15 cellular contexts compared by ENCODE assay signal in the genomic region with DNA sequence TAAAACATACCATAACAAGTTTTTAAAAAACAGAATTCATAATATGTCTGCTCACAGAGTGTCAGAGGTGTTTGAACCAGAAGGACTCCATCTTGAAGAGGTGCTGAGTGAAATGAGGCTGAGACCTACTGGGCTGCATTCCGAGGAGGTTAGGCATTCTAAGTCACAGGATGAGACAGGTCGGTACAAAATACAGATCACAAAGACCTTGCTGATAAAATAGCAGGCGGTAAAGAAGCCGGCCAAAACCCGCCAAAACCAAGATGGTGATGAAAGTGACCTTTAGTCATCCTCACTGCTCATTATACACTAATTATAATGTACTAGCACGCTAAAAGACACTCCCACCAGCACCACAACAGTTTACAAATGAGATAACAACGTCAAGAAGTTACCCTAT.
DNase-seq lines count a peak whose midpoint lies in the region; ATAC-seq, FAIRE-seq and TF ChIP-seq lines count a peak whose summit lies in the region.
"Had no signal": no experiment of that assay in that cellular context is flagged by ENCODE, and none has a peak within 500 bp of the region (broad histone marks: within the 10 kb centered on the region; RNA-seq: fewer than 3 reads in every experiment).

No MANE protein-coding gene starts in this region.

- peak; percentile 41 for ATAC-seq in esophagus mucosa
- no peak for ATAC-seq in GM21515 (IDR thresholded peaks at IDR 0.05; ENCODE audit: unreplicated experiment)
- ATAC-seq in HG02678 (IDR thresholded peaks at IDR 0.05; ENCODE audit: unreplicated experiment): no peak
- no peak for ATAC-seq in body of pancreas

- H3K4me1 ChIP-seq in kidney (ENCODE audit: control insufficient read depth in 1 of 2, insufficient read depth in 1 of 2, low read depth in 1 of 2, low read length in 2 of 2) (no peaks in the 10 kb centered on the region), body of pancreas (no peaks in the 10 kb centered on the region)
- H3K4me1 ChIP-seq: BLaER1 treated with 17β-estradiol and CSF1 and Interleukin-3, amounts not matched to agents 10 nM and 100 nM had no signal

- H3K27me3 ChIP-seq in body of pancreas: no peaks in the 10 kb centered on the region
- H3K27me3 ChIP-seq: BLaER1 treated with 17β-estradiol and CSF1 and Interleukin-3, amounts not matched to agents 10 nM and 100 nM had no signal

- POLR2A ChIA-PET in RWPE1 (lab: Yijun Ruan, JAX; ENCODE audit: low non-redundant PET): no interaction called here

- H3K4me3 ChIP-seq in kidney (ENCODE audit: low read length in 2 of 2) (no peak overlapping the region), body of pancreas (no peak overlapping the region)
- H3K4me3 ChIP-seq: BLaER1 treated with 17β-estradiol and CSF1 and Interleukin-3, amounts not matched to agents 10 nM and 100 nM had no signal

- WGBS in body of pancreas, 2 donors: 86 to 93% methylated on average over 7 of the region's 7 CpGs

- H3K9me3 ChIP-seq in kidney (ENCODE audit: control insufficient read depth in 1 of 2, low read length in 2 of 2) (no peaks in the 10 kb centered on the region), body of pancreas (no peaks in the 10 kb centered on the region)

- H3K36me3 ChIP-seq in kidney (ENCODE audit: control insufficient read depth in 1 of 2, insufficient read depth in 2 of 2, low read length in 2 of 2): no peaks in the 10 kb centered on the region
- H3K36me3 ChIP-seq in body of pancreas (replicated peaks in 1 of 2; ENCODE audit: insufficient read depth in 1 of 2, low read depth in 2 of 2): no peaks in the 10 kb centered on the region

- DNase-seq in ELF-1 (ENCODE audit: low read depth, low spot score): peak; percentile 20
- peak; percentile 35 for DNase-seq in RWPE1 (ENCODE audit: low spot score)
- DNase-seq in kidney: peak; percentile 32
- DNase-seq in posterior vena cava (ENCODE audit: low spot score): no peak
- DNase-seq in body of pancreas: no peak
- DNase-seq: 8988T; CD4-positive, CD25-positive, alpha-beta regulatory T cell; DMS53; HCEC 1CT; HFFc6 had no signal

- CTCF ChIA-PET in RWPE1 (lab: Yijun Ruan, JAX): no interaction called here

- TF ChIP-seq CTCF in RWPE1 (conservative IDR thresholded peaks at IDR 0.05; ENCODE audit: low read depth) (no peak), kidney (IDR thresholded peaks at IDR 0.05; ENCODE audit: borderline replicate concordance, extremely low read depth, insufficient read depth) (no peak), body of pancreas (IDR thresholded peaks at IDR 0.05) (no peak)

- H3K27ac ChIP-seq in RWPE1: no peak overlapping the region
- no peak overlapping the region for H3K27ac ChIP-seq in kidney (ENCODE audit: low read depth in 2 of 2, low read length in 2 of 2)
- no peak overlapping the region for H3K27ac ChIP-seq in body of pancreas
- H3K27ac ChIP-seq: BLaER1 treated with 17β-estradiol and CSF1 and Interleukin-3, amounts not matched to agents 10 nM and 100 nM had no signal

- no peak for FAIRE-seq in kidney (lab: Jason Lieb, UNC)
- FAIRE-seq: GM18507 had no signal

- intact Hi-C loops in kidney (cut with DNase I): no loop called here
- intact Hi-C loops in posterior vena cava (cut with DNase I): loop anchor here in 1 of 2 donors (5.0 kb wide), 1 partner anchor 963 kb away; no protein-coding TSS in a partner anchor
- intact Hi-C loops in body of pancreas (cut with DNase I): no loop called here

- no peak overlapping the region for H3K9ac ChIP-seq in kidney (ENCODE audit: low read length in 2 of 2)
- H3K9ac ChIP-seq: BLaER1 treated with 17β-estradiol and CSF1 and Interleukin-3, amounts not matched to agents 10 nM and 100 nM had no signal

- TF ChIP-seq POLR2A in body of pancreas (IDR thresholded peaks at IDR 0.05): no peak

Comparison
In these comparisons a context has a peak if more than half of its experiments do, and no peak if none do; other contexts are left out.
1. DNase-seq: peak in ELF-1 (single experiment), RWPE1 (single experiment) and kidney (single experiment); none in posterior vena cava (single experiment) and body of pancreas (0 of 4).